22 cellular contexts compared by ENCODE assay signal in genomic region chr18:12975488-12975887, GRCh38.
"Had no signal": no experiment of that assay in that cellular context is flagged by ENCODE, and none has a peak within 500 bp of the region (broad histone marks: within the 10 kb centered on the region; RNA-seq: fewer than 3 reads in every experiment).

No MANE protein-coding gene starts in this region.

- H3K4me1 ChIP-seq: body of pancreas, pancreas, uterus had no signal

- H3K27ac ChIP-seq: body of pancreas, cardiac muscle cell, left lung, neutrophil, pancreas, uterus, WERI-Rb-1 had no signal

- ATAC-seq: body of pancreas, foreskin keratinocyte, left lung, pancreas had no signal

- H3K9me3 ChIP-seq: body of pancreas, left lung, neutrophil, pancreas, uterus had no signal

- H3K27me3 Mint-ChIP-seq: dendritic cell treated with granulocyte-macrophage colony-stimulating factor and Interleukin-4, amounts not matched to agents 40 ng/mL and 50 ng/mL, for 4 days; natural killer cell treated with Interleukin-12 subunit alpha and Interleukin-12 subunit beta and Interleukin-15 and Interleukin-18, amount 100 ng/mL, for 72 hours had no signal

- H3K9me3 Mint-ChIP-seq: dendritic cell treated with granulocyte-macrophage colony-stimulating factor and Interleukin-4, amounts not matched to agents 40 ng/mL and 50 ng/mL, for 4 days; natural killer cell treated with Interleukin-12 subunit alpha and Interleukin-12 subunit beta and Interleukin-15 and Interleukin-18, amount 100 ng/mL, for 72 hours; T-helper 2 cell treated with Interferon-gamma antibody and Interleukin-4, amounts not matched to agents 5 μg/mL and 100 μg/mL, for 36 hours had no signal

- H3K27ac Mint-ChIP-seq: dendritic cell treated with granulocyte-macrophage colony-stimulating factor and Interleukin-4, amounts not matched to agents 40 ng/mL and 50 ng/mL, for 4 days; natural killer cell treated with Interleukin-12 subunit alpha and Interleukin-12 subunit beta and Interleukin-15 and Interleukin-18, amount 100 ng/mL, for 72 hours; T-helper 2 cell treated with Interferon-gamma antibody and Interleukin-4, amounts not matched to agents 5 μg/mL and 100 μg/mL, for 36 hours had no signal

- H3K27me3 ChIP-seq: body of pancreas, cardiac muscle cell, foreskin keratinocyte, left lung, neutrophil, pancreas, uterus had no signal

- H3K4me3 Mint-ChIP-seq: dendritic cell treated with granulocyte-macrophage colony-stimulating factor and Interleukin-4, amounts not matched to agents 40 ng/mL and 50 ng/mL, for 4 days; natural killer cell treated with Interleukin-12 subunit alpha and Interleukin-12 subunit beta and Interleukin-15 and Interleukin-18, amount 100 ng/mL, for 72 hours; T-helper 2 cell treated with Interferon-gamma antibody and Interleukin-4, amounts not matched to agents 5 μg/mL and 100 μg/mL, for 36 hours had no signal

- DNase-seq: activated CD4-positive, CD25-positive, alpha-beta regulatory T cell treated with anti-CD3 and anti-CD28 coated beads, Interleukin-2, amount 50 U/mL, for 72 hours; activated effector memory CD4-positive, alpha-beta T cell treated with anti-CD3 and anti-CD28 coated beads, Interleukin-2, amount 50 U/mL, for 16 hours; activated naive CD4-positive, alpha-beta T cell treated with anti-CD3 and anti-CD28 coated beads, Interleukin-2, amount 50 U/mL, for 16 hours; anterior cingulate cortex; body of pancreas; effector CD4-positive, alpha-beta T cell; foreskin keratinocyte; kidney; left lung; mammary epithelial cell; midbrain; pancreas; right cardiac atrium; stimulated activated CD4-positive, alpha-beta T cell treated with anti-CD3 and anti-CD28 coated beads, Interleukin-12 subunit alpha, Interleukin-12 subunit beta, amount 100 ng/mL, for 4 hours; stimulated activated CD4-positive, alpha-beta T cell treated with anti-CD3 and anti-CD28 coated beads, Interleukin-4, amount 100 ng/mL, for 4 hours; uterus; WERI-Rb-1 had no signal
